Comparison of ENCODE assay signal across 9 cellular contexts in genomic region chr6:46781478-46782378, GRCh38. TPM values are rescaled to one million over a fixed set of nuclear protein-coding genes. Genes with fewer than 3 reads are reported as not detected.
A peak's percentile ranks its signal among the peaks of the same experiment; 100 is the strongest.
DNase-seq lines count a peak whose midpoint lies in the region; ATAC-seq, FAIRE-seq and TF ChIP-seq lines count a peak whose summit lies in the region.
"Had no signal": no experiment of that assay in that cellular context is flagged by ENCODE, and none has a peak within 500 bp of the region (broad histone marks: within the 10 kb centered on the region; RNA-seq: fewer than 3 reads in every experiment).

No MANE protein-coding gene starts in this region.

- no peak overlapping the region for H3K9ac ChIP-seq in HCT116 (ENCODE audit: low read length)
- no peak overlapping the region for H3K9ac ChIP-seq in GM12878 (ENCODE audit: control insufficient read depth, insufficient read depth, low read length)
- H3K9ac ChIP-seq in kidney (ENCODE audit: low read length in 2 of 2) = no peak overlapping the region

- peak; percentile 81 for TF ChIP-seq RAD21 in HCT116 (IDR thresholded peaks at IDR 0.05; ENCODE audit: low read depth)
- peak; percentile 65 for TF ChIP-seq RAD21 in GM12878 (IDR thresholded peaks at IDR 0.05; ENCODE audit: insufficient read depth, low read depth, low read length)

- RAD21 ChIA-PET in HCT116 (lab: Charles Lee; ENCODE audit: low non-redundant PET in 1 of 2, low total read pairs in 2 of 2, uncharacterized antibody in 2 of 2, unreplicated experiment in 2 of 2) (no interaction called here), GM12878 (lab: Charles Lee; ENCODE audit: unreplicated experiment) (interaction anchor here (1.3 kb wide), 1 partner anchor 560 kb away, joined by 3 read pairs; no protein-coding TSS in a partner anchor)

- CTCF ChIA-PET in Calu3 (lab: Charles Lee) = no interaction called here
- CTCF ChIA-PET in HCT116 (lab: Charles Lee) = no interaction called here
- CTCF ChIA-PET in GM12878 (lab: Yijun Ruan, JAX) = interaction anchor here (1.0 kb wide), 1 partner anchor 16 kb away, joined by 3 read pairs; no protein-coding TSS in a partner anchor

- peaks cover 4% of the 10 kb centered on the region for H3K36me3 Mint-ChIP-seq in Calu3 (ENCODE audit: insufficient read depth, unreplicated experiment)

- no peaks in the 10 kb centered on the region for H3K9me3 Mint-ChIP-seq in Calu3 (ENCODE audit: low read depth, unreplicated experiment)
- H3K9me3 Mint-ChIP-seq: T-helper 1 cell treated with Interleukin-12 subunit alpha and Interleukin-12 subunit beta and Interleukin-4 antibody, amounts not matched to agents 30 μg/mL and 1 μg/mL, for 36 hours had no signal

- peak overlapping the region; percentile 95 for H2AFZ ChIP-seq in HCT116 (ENCODE audit: low read depth, low read length, poor library complexity, severe bottlenecking)
- no peak overlapping the region for H2AFZ ChIP-seq in GM12878 (ENCODE audit: control insufficient read depth, low read depth, low read length)

- intact Hi-C loops in Calu3 (cut with micrococcal nuclease; ENCODE audit: unreplicated experiment) (loop anchor here (1.0 to 5.0 kb wide), 3 partner anchors 77 to 363 kb away; no protein-coding TSS in a partner anchor), HCT116 (cut with micrococcal nuclease) (loop anchor here (1.0 to 5.0 kb wide), 4 partner anchors 77 to 559 kb away; no protein-coding TSS in a partner anchor), GM12878 (cut with micrococcal nuclease; ENCODE audit: unreplicated experiment) (loop anchor here (2.0 to 5.0 kb wide), 3 partner anchors 77 to 691 kb away; no protein-coding TSS in a partner anchor), kidney (cut with DNase I) (no loop called here)

- in situ Hi-C loops in GM12878 (cut with MboI) = no loop called here

- POLR2A ChIA-PET in HCT116 (lab: Charles Lee) (no interaction called here), GM12878 (lab: Charles Lee) (no interaction called here)

- H3K27me3 Mint-ChIP-seq in Calu3 (ENCODE audit: unreplicated experiment) = no peaks in the 10 kb centered on the region

- BruUV-seq in Calu3 (replicated peaks; lab: Mats Ljungman, UMichigan) (no TSS peak), HCT116 (replicated peaks; lab: Mats Ljungman, UMichigan) (no TSS peak), GM12878 (replicated peaks; lab: Mats Ljungman, UMichigan) (no TSS peak)

- TF ChIP-seq EP300 in GM12878 (IDR thresholded peaks at IDR 0.05; ENCODE audit: borderline replicate concordance in 1 of 2, control insufficient read depth in 1 of 2, low read depth in 2 of 2, low read length in 2 of 2) = no peak

- TF ChIP-seq CTCF in Calu3 (IDR thresholded peaks at IDR 0.05; ENCODE audit: unreplicated experiment) (peak; percentile 37), HCT116 (IDR thresholded peaks at IDR 0.05 in 2 of 3, conservative IDR thresholded peaks at IDR 0.05 in 1 of 3; ENCODE audit: borderline replicate concordance in 1 of 3, insufficient read depth in 1 of 3, low read depth in 2 of 3, low read length in 2 of 3) (peak; percentile 66 to 76 (median 75)), GM12878 (IDR thresholded peaks at IDR 0.05 in 2 of 3, conservative IDR thresholded peaks at IDR 0.05 in 1 of 3; ENCODE audit: control insufficient read depth in 2 of 3, extremely low read depth in 1 of 3, insufficient read depth in 1 of 3, low read depth in 3 of 3, low read length in 3 of 3) (peak; percentile 53 to 60 (median 56)), kidney (IDR thresholded peaks at IDR 0.05; ENCODE audit: borderline replicate concordance, extremely low read depth, insufficient read depth) (peak; percentile 58)

- H3K9me3 ChIP-seq in HCT116 (ENCODE audit: control insufficient read depth in 1 of 2, insufficient read depth in 1 of 2, low read depth in 1 of 2, low read length in 2 of 2) (no peaks in the 10 kb centered on the region), GM12878 (replicated peaks; ENCODE audit: control insufficient read depth, insufficient read depth, low read length) (no peaks in the 10 kb centered on the region), kidney (ENCODE audit: control insufficient read depth in 1 of 2, low read length in 2 of 2) (no peaks in the 10 kb centered on the region)

- FAIRE-seq in GM12878 (lab: Jason Lieb, UNC) (no peak), kidney (lab: Jason Lieb, UNC) (peak; percentile 98)

- H3K27ac Mint-ChIP-seq in Calu3 (ENCODE audit: unreplicated experiment) = no peak overlapping the region
- H3K27ac Mint-ChIP-seq: T-helper 1 cell treated with Interleukin-12 subunit alpha and Interleukin-12 subunit beta and Interleukin-4 antibody, amounts not matched to agents 30 μg/mL and 1 μg/mL, for 36 hours had no signal

- H3K79me2 ChIP-seq in HCT116 (ENCODE audit: insufficient read depth, low read length) = no peaks in the 10 kb centered on the region
- no peaks in the 10 kb centered on the region for H3K79me2 ChIP-seq in GM12878 (ENCODE audit: control insufficient read depth, insufficient read depth, low read length)

- TF ChIP-seq POLR2A in HCT116 (IDR thresholded peaks at IDR 0.05; ENCODE audit: borderline replicate concordance, extremely low read depth, insufficient read depth, insufficient read length) (no peak), GM12878 (IDR thresholded peaks at IDR 0.05; ENCODE audit: low read depth, low read length) (no peak)

- H3K27me3 ChIP-seq in HCT116 (ENCODE audit: insufficient read depth, low read length) (no peaks in the 10 kb centered on the region), GM12878 (replicated peaks in 1 of 2; ENCODE audit: control insufficient read depth in 2 of 2, insufficient read depth in 2 of 2, low read length in 1 of 2) (no peaks in the 10 kb centered on the region)

- H3K9me2 ChIP-seq in HCT116 (ENCODE audit: insufficient read depth) = no peaks in the 10 kb centered on the region

- peak; percentile 60 for DNase-seq in Calu3
- peak; percentile 58 for DNase-seq in HCT116 (ENCODE audit: low read depth, low spot score)
- DNase-seq in NCI-H69 (lab: John Stamatoyannopoulos, UW) = peak; percentile 82
- no peak for DNase-seq in GM12878 (ENCODE audit: low read depth, low spot score)
- DNase-seq in kidney = no peak
- DNase-seq in stromal cell of bone marrow (ENCODE audit: low read depth) = peak; percentile 43

- WGBS in GM12878 (ENCODE audit: insufficient coverage, insufficient replicate concordance, low lambda C conversion rate, missing lambda C conversion rate) = 31% methylated on average over 6 of the region's 6 CpGs

- H3K27ac ChIP-seq in HCT116 (ENCODE audit: low read depth, low read length) (no peak overlapping the region), GM12878 (ENCODE audit: control insufficient read depth, insufficient read depth) (no peak overlapping the region), kidney (ENCODE audit: low read depth in 2 of 2, low read length in 2 of 2) (no peak overlapping the region)

- SMC1A ChIA-PET in GM12878 (lab: Charles Lee; ENCODE audit: uncharacterized antibody, unreplicated experiment) = no interaction called here

- H4K20me1 ChIP-seq in HCT116 (ENCODE audit: insufficient read depth) (no peaks in the 10 kb centered on the region), GM12878 (ENCODE audit: control insufficient read depth, insufficient read depth) (no peaks in the 10 kb centered on the region)

- H3K4me3 ChIP-seq in HCT116 (replicated peaks in 1 of 2; ENCODE audit: low read depth in 1 of 2, low read length in 2 of 2) (no peak overlapping the region), GM12878 (no peak overlapping the region), kidney (ENCODE audit: low read length in 2 of 2) (no peak overlapping the region)

- peak; percentile 83 for ATAC-seq in HCT116
- ATAC-seq in GM12878 = peak; percentile 68; the same call in 2 of the 3 replicates
- no peak for ATAC-seq in HG03457 (IDR thresholded peaks at IDR 0.05; ENCODE audit: unreplicated experiment)
- no peak for ATAC-seq in GM21390 (IDR thresholded peaks at IDR 0.05; ENCODE audit: unreplicated experiment)

- H3K4me3 Mint-ChIP-seq in Calu3 (ENCODE audit: low read depth, unreplicated experiment) = no peak overlapping the region
- H3K4me3 Mint-ChIP-seq: T-helper 1 cell treated with Interleukin-12 subunit alpha and Interleukin-12 subunit beta and Interleukin-4 antibody, amounts not matched to agents 30 μg/mL and 1 μg/mL, for 36 hours had no signal

- H3K4me2 ChIP-seq in HCT116 (ENCODE audit: low read length) (no peak overlapping the region), GM12878 (ENCODE audit: control insufficient read depth, insufficient read depth) (no peak overlapping the region)

- H3K4me1 ChIP-seq in HCT116 (ENCODE audit: control insufficient read depth in 1 of 2, insufficient read depth in 2 of 2, low read length in 2 of 2) (no peaks in the 10 kb centered on the region), GM12878 (ENCODE audit: control insufficient read depth, insufficient read depth, low read length) (no peaks in the 10 kb centered on the region), kidney (ENCODE audit: control insufficient read depth in 1 of 2, insufficient read depth in 1 of 2, low read depth in 1 of 2, low read length in 2 of 2) (no peaks in the 10 kb centered on the region)

- no peaks in the 10 kb centered on the region for H3K4me1 Mint-ChIP-seq in Calu3 (ENCODE audit: low read depth, unreplicated experiment)

- no peaks in the 10 kb centered on the region for H3K36me3 ChIP-seq in HCT116 (ENCODE audit: control insufficient read depth in 1 of 2, insufficient read depth in 2 of 2, low read length in 2 of 2)
- no peaks in the 10 kb centered on the region for H3K36me3 ChIP-seq in GM12878 (ENCODE audit: control insufficient read depth in 2 of 2, insufficient read depth in 2 of 2, low read length in 1 of 2)
- H3K36me3 ChIP-seq in kidney (ENCODE audit: control insufficient read depth in 1 of 2, insufficient read depth in 2 of 2, low read length in 2 of 2) = no peaks in the 10 kb centered on the region

RNA-seq across cellular contexts. Expression of gene MEP1A, which starts 11.5 kb away (rescaled TPM):
- total RNA-seq in Calu3 (2022) = not detected in 2 replicates
- not detected for total RNA-seq in HCT116 (2021; ENCODE audit: unreplicated experiment)
- polyA plus RNA-seq in HCT116 (2012) = not detected in 2 replicates
- total RNA-seq in GM12878 (2013; cell fraction: nucleolus; rRNA removed) = not detected in 2 replicates
- not detected in 2 replicates for total RNA-seq in GM12878 (2014; rRNA removed)
- not detected in 2 replicates for total RNA-seq in GM12878 (2014; rRNA removed; fragmentation: Illumina TruSeq; extraction: Trizol)
- total RNA-seq in GM12878 (2021) = not detected in 2 replicates
- polyA plus RNA-seq in GM12878 (2011; ENCODE audit: low read depth) = not detected
- polyA plus RNA-seq in GM12878 (2011; rRNA removed) = not detected in 2 replicates
- polyA plus RNA-seq in GM12878 (2011; cell fraction: cytosol; rRNA removed) = not detected in 2 replicates
- polyA plus RNA-seq in GM12878 (2011; cell fraction: nucleus; rRNA removed) = not detected in 2 replicates
- not detected in 2 replicates for polyA plus RNA-seq in GM12878 (2012)
- not detected in 2 replicates for polyA plus RNA-seq in GM12878 (2014; fragmentation: Illumina TruSeq; extraction: Trizol)
- polyA plus RNA-seq in GM12878 (2014; fragmentation: Nextera tagmentation; extraction: Ambion mirVana) = not detected
- polyA plus RNA-seq in GM12878 (2014; rRNA removed) = not detected in 2 replicates
- not detected for polyA plus RNA-seq in GM12878 (2016; fragmentation: Nextera tagmentation; extraction: Ambion mirVana)
- polyA minus RNA-seq in GM12878 (2011; rRNA and poly(A)+ RNA removed) = not detected in 2 replicates
- polyA minus RNA-seq in GM12878 (2011; cell fraction: cytosol; rRNA and poly(A)+ RNA removed) = not detected in 2 replicates
- polyA minus RNA-seq in GM12878 (2011; cell fraction: nucleus; rRNA and poly(A)+ RNA removed) = not detected in 2 replicates
- 0.09 TPM for total RNA-seq in kidney
- 0.13 TPM for polyA plus RNA-seq in kidney (ENCODE audit: insufficient read depth, low read depth, low replicate concordance)

RNA-seq across cellular contexts. Expression of gene ANKRD66, which starts 35.0 kb away (rescaled TPM):
- total RNA-seq in Calu3 (2022) (not detected in 2 replicates), HCT116 (2021; ENCODE audit: unreplicated experiment) (not detected), GM12878 (2014; rRNA removed) (not detected in 2 replicates), GM12878 (2014; rRNA removed; fragmentation: Illumina TruSeq; extraction: Trizol) (not detected in 2 replicates), GM12878 (2021) (not detected in 2 replicates), kidney (not detected)
- polyA plus RNA-seq in HCT116 (2012) = not detected in 2 replicates
- total RNA-seq in GM12878 (2013; cell fraction: nucleolus; rRNA removed) = not detected in 2 replicates
- polyA plus RNA-seq in GM12878 (2011; ENCODE audit: low read depth) = not detected
- polyA plus RNA-seq in GM12878 (2011; rRNA removed) (not detected in 2 replicates), GM12878 (2014; fragmentation: Illumina TruSeq; extraction: Trizol) (not detected in 2 replicates), GM12878 (2014; fragmentation: Nextera tagmentation; extraction: Ambion mirVana) (not detected), GM12878 (2014; rRNA removed) (not detected in 2 replicates), GM12878 (2016; fragmentation: Nextera tagmentation; extraction: Ambion mirVana) (not detected), kidney (ENCODE audit: insufficient read depth, low read depth, low replicate concordance) (not detected)
- polyA plus RNA-seq in GM12878 (2011; cell fraction: cytosol; rRNA removed) = not detected in 2 replicates
- polyA plus RNA-seq in GM12878 (2011; cell fraction: nucleus; rRNA removed) = not detected in 2 replicates
- not detected in 2 replicates for polyA plus RNA-seq in GM12878 (2012)
- polyA minus RNA-seq in GM12878 (2011; rRNA and poly(A)+ RNA removed) = not detected in 2 replicates
- polyA minus RNA-seq in GM12878 (2011; cell fraction: cytosol; rRNA and poly(A)+ RNA removed) = not detected in 2 replicates
- not detected in 2 replicates for polyA minus RNA-seq in GM12878 (2011; cell fraction: nucleus; rRNA and poly(A)+ RNA removed)

RNA-seq across cellular contexts. Expression of gene PLA2G7, which starts 46.6 kb away (rescaled TPM):
- 1.9 and 2.1 TPM in 2 replicates for total RNA-seq in Calu3 (2022)
- 2.8 TPM for total RNA-seq in HCT116 (2021; ENCODE audit: unreplicated experiment)
- 1.1 and 1.8 TPM in 2 replicates for polyA plus RNA-seq in HCT116 (2012)
- total RNA-seq in GM12878 (2013; cell fraction: nucleolus; rRNA removed) = not detected in 2 replicates
- not detected in 2 replicates for total RNA-seq in GM12878 (2014; rRNA removed)
- not detected in 2 replicates for total RNA-seq in GM12878 (2014; rRNA removed; fragmentation: Illumina TruSeq; extraction: Trizol)
- not detected in 2 replicates for total RNA-seq in GM12878 (2021)
- not detected for polyA plus RNA-seq in GM12878 (2011; ENCODE audit: low read depth)
- not detected in 2 replicates for polyA plus RNA-seq in GM12878 (2011; rRNA removed)
- polyA plus RNA-seq in GM12878 (2011; cell fraction: cytosol; rRNA removed) = not detected in 2 replicates
- polyA plus RNA-seq in GM12878 (2011; cell fraction: nucleus; rRNA removed) = not detected in 2 replicates
- not detected in 2 replicates for polyA plus RNA-seq in GM12878 (2012)
- not detected in 2 replicates for polyA plus RNA-seq in GM12878 (2014; fragmentation: Illumina TruSeq; extraction: Trizol)
- polyA plus RNA-seq in GM12878 (2014; fragmentation: Nextera tagmentation; extraction: Ambion mirVana) = not detected
- not detected in 2 replicates for polyA plus RNA-seq in GM12878 (2014; rRNA removed)
- not detected for polyA plus RNA-seq in GM12878 (2016; fragmentation: Nextera tagmentation; extraction: Ambion mirVana)
- not detected in 2 replicates for polyA minus RNA-seq in GM12878 (2011; rRNA and poly(A)+ RNA removed)
- polyA minus RNA-seq in GM12878 (2011; cell fraction: cytosol; rRNA and poly(A)+ RNA removed) = not detected in 2 replicates
- polyA minus RNA-seq in GM12878 (2011; cell fraction: nucleus; rRNA and poly(A)+ RNA removed) = not detected in 2 replicates
- 1.9 TPM for total RNA-seq in kidney
- polyA plus RNA-seq in kidney (ENCODE audit: insufficient read depth, low read depth, low replicate concordance) = not detected

Comparison
In these comparisons a context has a peak if more than half of its experiments do, and no peak if none do; other contexts are left out.
1. DNase-seq: peak in Calu3 (single experiment), HCT116 (single experiment), NCI-H69 (single experiment) and stromal cell of bone marrow (single experiment); none in GM12878 (single experiment) and kidney (single experiment).
2. ATAC-seq: peak in HCT116 (single experiment) and GM12878 (single experiment); none in HG03457 (single experiment) and GM21390 (single experiment).
3. Peak in every context shown above with its lines, with median percentiles within 50 percentile points of each other: CTCF ChIP-seq.